10 cellular contexts compared by ENCODE assay signal in genomic region chr11:61688368-61689163, GRCh38. TPM values are rescaled to one million over a fixed set of nuclear protein-coding genes. Genes with fewer than 3 reads are reported as not detected.
A peak's percentile ranks its signal among the peaks of the same experiment; 100 is the strongest.
DNase-seq lines count a peak whose midpoint lies in the region; ATAC-seq, FAIRE-seq and TF ChIP-seq lines count a peak whose summit lies in the region.
"Had no signal": no experiment of that assay in that cellular context is flagged by ENCODE, and none has a peak within 500 bp of the region (broad histone marks: within the 10 kb centered on the region; RNA-seq: fewer than 3 reads in every experiment).

No MANE protein-coding gene starts in this region.

- TF ChIP-seq CTCF in body of pancreas (IDR thresholded peaks at IDR 0.05): no peak

- FAIRE-seq in urothelium cell line (lab: Jason Lieb, UNC): no peak

- no peaks in the 10 kb centered on the region for H3K36me3 ChIP-seq in body of pancreas (replicated peaks in 1 of 2; ENCODE audit: insufficient read depth in 1 of 2, low read depth in 2 of 2)
- H3K36me3 ChIP-seq: brain microvascular endothelial cell had no signal

- ATAC-seq in body of pancreas (peak; percentile 78), GM19467 (IDR thresholded peaks at IDR 0.05; ENCODE audit: unreplicated experiment) (no peak), HG03280 (IDR thresholded peaks at IDR 0.05; ENCODE audit: unreplicated experiment) (no peak)

- H3K4me3 ChIP-seq in body of pancreas: no peak overlapping the region

- TF ChIP-seq POLR2A in body of pancreas (IDR thresholded peaks at IDR 0.05): no peak

- H3K27ac ChIP-seq in body of pancreas (peak overlapping the region; percentile 73 to 83 (median 76)), temporal lobe (ENCODE audit: low read depth, low read length) (peak overlapping the region; percentile 36)
- H3K27ac ChIP-seq: brain microvascular endothelial cell had no signal

- no peaks in the 10 kb centered on the region for H3K9me3 ChIP-seq in body of pancreas

- H3K4me1 ChIP-seq in body of pancreas: peaks cover 61% of the 10 kb centered on the region

- DNase-seq in HS-5 (ENCODE audit: low read depth) (peak; percentile 25), body of pancreas (peak; percentile 70 to 93 (median 90)), kidney glomerular epithelial cell (lab: John Stamatoyannopoulos, UW) (peak; percentile 23), urothelium cell line (ENCODE audit: low spot score) (no peak), NAMALWA (ENCODE audit: low spot score) (no peak)
- DNase-seq: brain microvascular endothelial cell; stimulated activated naive CD4-positive, alpha-beta T cell had no signal

- H3K27me3 ChIP-seq in body of pancreas: no peaks in the 10 kb centered on the region
- H3K27me3 ChIP-seq: brain microvascular endothelial cell had no signal

- intact Hi-C loops in body of pancreas (cut with DNase I): no loop called here

- 35 to 76% methylated on average over 7 to 19 of the region's 19 CpGs for WGBS in body of pancreas, 2 donors

RNA-seq across cellular contexts. Expression of gene DAGLA, which starts 8.4 kb away (rescaled TPM):
- 1 to 10 TPM; 7.0 to 9.9 TPM for total RNA-seq in body of pancreas
- 7.4 TPM for total RNA-seq in temporal lobe

Comparison
In these comparisons a context has a peak if more than half of its experiments do, and no peak if none do; other contexts are left out.
1. DNase-seq: peak in HS-5 (single experiment), body of pancreas (4 of 4) and kidney glomerular epithelial cell (single experiment); none in urothelium cell line (single experiment) and NAMALWA (single experiment).